Comparison of ENCODE assay signal across 30 cellular contexts in the genomic region with DNA sequence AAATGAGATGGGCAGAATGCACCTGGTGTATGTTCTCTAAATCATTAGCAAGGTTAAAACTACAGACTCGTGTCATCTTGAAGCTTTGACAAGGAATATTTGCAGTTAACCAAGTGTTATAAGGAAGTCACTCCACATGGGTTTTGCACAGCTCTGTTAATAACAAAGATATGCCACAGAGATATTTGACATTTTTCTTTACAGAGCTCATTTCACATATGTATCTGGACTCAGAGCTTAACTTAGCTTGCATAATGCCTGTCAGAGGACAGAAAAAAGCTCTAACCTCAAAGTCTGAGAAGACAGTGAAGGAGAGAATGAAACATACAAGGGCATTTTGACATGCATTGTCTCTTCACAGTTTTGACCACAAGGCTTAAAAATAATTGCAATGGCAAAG.
DNase-seq lines count a peak whose midpoint lies in the region; ATAC-seq, FAIRE-seq and TF ChIP-seq lines count a peak whose summit lies in the region.
"Had no signal": no experiment of that assay in that cellular context is flagged by ENCODE, and none has a peak within 500 bp of the region (broad histone marks: within the 10 kb centered on the region; RNA-seq: fewer than 3 reads in every experiment).

No MANE protein-coding gene starts in this region.

- peaks cover 1% of the 10 kb centered on the region for H3K9me3 Mint-ChIP-seq in astrocyte (ENCODE audit: unreplicated experiment)

- no peak for ATAC-seq in HG03039 (IDR thresholded peaks at IDR 0.05; ENCODE audit: unreplicated experiment)
- ATAC-seq: body of pancreas; GM12878; natural killer cell; right cardiac atrium; stimulated activated memory B cell treated with anti-CD40 and anti-IgM and Interleukin-4, amounts not matched to agents 10 μg/mL and 1 μg/mL and 100 μg/mL, for 72 hours; upper lobe of right lung had no signal

- peak; percentile 7 for DNase-seq in AG09309 (ENCODE audit: low read depth)
- peak; percentile 27 for DNase-seq in HCEC 1CT
- peak; percentile 34 for DNase-seq in astrocyte (ENCODE audit: low read depth)
- peak; percentile 13 for DNase-seq in mesenchymal stem cell
- no peak for DNase-seq in nucleus accumbens (lab: John Stamatoyannopoulos, UW)
- no peak for DNase-seq in right atrium auricular region (ENCODE audit: low spot score)
- no peak for DNase-seq in posterior vena cava (ENCODE audit: low spot score)
- DNase-seq: activated CD4-positive, alpha-beta T cell treated with anti-CD3 and anti-CD28 coated beads for 48 hours; activated CD8-positive, alpha-beta memory T cell treated with anti-CD3 and anti-CD28 coated beads for 24 hours; activated gamma-delta T cell; activated T-cell treated with anti-CD3 and anti-CD28 coated beads, Interleukin-2, amount 50 U/mL, for 1 hour; body of pancreas; C1 segment of cervical spinal cord; DMS79; natural killer cell; NCI-H1092 treated with DMSO at 0.1 percent for 48 hours; NCI-H2029; NCI-H82; right cardiac atrium; stimulated activated CD4-positive, alpha-beta T cell treated with anti-CD3 and anti-CD28 coated beads, Interleukin-4, amount 100 ng/mL, for 4 hours; upper lobe of right lung had no signal

- H4K91ac ChIP-seq in mesenchymal stem cell (ENCODE audit: low read length), result no peak overlapping the region

- no peaks in the 10 kb centered on the region for H3K36me3 Mint-ChIP-seq in astrocyte (ENCODE audit: low read depth, unreplicated experiment)
- H3K36me3 Mint-ChIP-seq: natural killer cell; stimulated activated memory B cell treated with anti-CD40 and anti-IgM and Interleukin-4, amounts not matched to agents 10 μg/mL and 1 μg/mL and 100 μg/mL, for 72 hours had no signal

- H3K27me3 ChIP-seq in astrocyte (ENCODE audit: insufficient read depth, low read length) (no peaks in the 10 kb centered on the region), mesenchymal stem cell (ENCODE audit: control insufficient read depth in 1 of 2, insufficient read depth in 1 of 2, low read length in 2 of 2) (no peaks in the 10 kb centered on the region), right atrium auricular region (no peaks in the 10 kb centered on the region)
- H3K27me3 ChIP-seq: body of pancreas, upper lobe of right lung had no signal

- H3K9me3 ChIP-seq in astrocyte (ENCODE audit: insufficient read depth, low read depth, low read length), result no peaks in the 10 kb centered on the region
- peaks cover 3% of the 10 kb centered on the region for H3K9me3 ChIP-seq in mesenchymal stem cell (ENCODE audit: control insufficient read depth, low read length)
- no peaks in the 10 kb centered on the region for H3K9me3 ChIP-seq in right atrium auricular region
- H3K9me3 ChIP-seq: body of pancreas, upper lobe of right lung had no signal

- no peak overlapping the region for H3K23ac ChIP-seq in mesenchymal stem cell (ENCODE audit: low read length in 2 of 2)

- no peaks in the 10 kb centered on the region for H3K36me3 ChIP-seq in astrocyte (ENCODE audit: insufficient read depth, low read length)
- H3K36me3 ChIP-seq in mesenchymal stem cell (ENCODE audit: control insufficient read depth in 1 of 2, insufficient read depth in 2 of 2, low read depth in 1 of 2, low read length in 2 of 2), result no peaks in the 10 kb centered on the region
- no peaks in the 10 kb centered on the region for H3K36me3 ChIP-seq in right atrium auricular region
- H3K36me3 ChIP-seq: upper lobe of right lung had no signal

- H2AFZ ChIP-seq in astrocyte (ENCODE audit: low read depth, low read length) (no peak overlapping the region), mesenchymal stem cell (ENCODE audit: low read depth, low read length) (no peak overlapping the region)
- H2AFZ ChIP-seq: parathyroid adenoma had no signal

- no peak overlapping the region for H2AK5ac ChIP-seq in mesenchymal stem cell (ENCODE audit: low read length, severe bottlenecking)

- H3K18ac ChIP-seq in mesenchymal stem cell (ENCODE audit: low read depth in 1 of 2, low read length in 2 of 2), result no peak overlapping the region

- H2BK5ac ChIP-seq in mesenchymal stem cell (ENCODE audit: low read depth, low read length, poor library complexity, severe bottlenecking), result no peak overlapping the region

- FAIRE-seq in astrocyte (lab: Jason Lieb, UNC), result no peak
- FAIRE-seq: endothelial cell of umbilical vein, GM12878, keratinocyte had no signal

- H3K14ac ChIP-seq in mesenchymal stem cell (ENCODE audit: low read length in 2 of 2), result no peak overlapping the region

- H2BK12ac ChIP-seq in mesenchymal stem cell (ENCODE audit: low read length in 2 of 2), result no peak overlapping the region

- H3K4ac ChIP-seq in mesenchymal stem cell (ENCODE audit: low read depth in 1 of 2, low read length in 2 of 2), result no peak overlapping the region

- no peaks in the 10 kb centered on the region for H3K79me1 ChIP-seq in mesenchymal stem cell (replicated peaks; ENCODE audit: low read length, poor library complexity, severe bottlenecking)

- intact Hi-C loops in posterior vena cava (cut with DNase I), result no loop called here

- H2BK15ac ChIP-seq in mesenchymal stem cell (ENCODE audit: low read depth, poor library complexity, severe bottlenecking), result no peak overlapping the region

- H3K9ac ChIP-seq in astrocyte (ENCODE audit: low read length), result no peak overlapping the region
- H3K9ac ChIP-seq in mesenchymal stem cell (ENCODE audit: low read length), result no peak overlapping the region
- H3K9ac ChIP-seq: parathyroid adenoma had no signal

- H3K4me2 ChIP-seq in astrocyte (ENCODE audit: low read length) (no peak overlapping the region), mesenchymal stem cell (ENCODE audit: low read length, poor library complexity, severe bottlenecking) (no peak overlapping the region)

- H4K20me1 ChIP-seq in astrocyte (ENCODE audit: insufficient read depth, low read length), result no peaks in the 10 kb centered on the region

- H3K4me1 Mint-ChIP-seq in astrocyte (ENCODE audit: low read depth, unreplicated experiment), result peaks cover 7% of the 10 kb centered on the region
- H3K4me1 Mint-ChIP-seq: natural killer cell; stimulated activated memory B cell treated with anti-CD40 and anti-IgM and Interleukin-4, amounts not matched to agents 10 μg/mL and 1 μg/mL and 100 μg/mL, for 72 hours had no signal

- no peak overlapping the region for H4K8ac ChIP-seq in mesenchymal stem cell (ENCODE audit: low read length)

- H3K4me3 ChIP-seq in AG09309 (ENCODE audit: control insufficient read depth, low read depth, low read length) (no peak overlapping the region), astrocyte (ENCODE audit: insufficient read depth, low read depth, low read length) (no peak overlapping the region), mesenchymal stem cell (ENCODE audit: insufficient read depth in 1 of 2, low read depth in 1 of 2, low read length in 2 of 2) (no peak overlapping the region), right atrium auricular region (no peak overlapping the region)
- H3K4me3 ChIP-seq: body of pancreas, GM12878, SK-N-MC, upper lobe of right lung had no signal

- H2BK120ac ChIP-seq in mesenchymal stem cell (ENCODE audit: low read depth, low read length), result no peak overlapping the region

- H3K4me1 ChIP-seq in astrocyte (ENCODE audit: insufficient read depth, low read length) (no peaks in the 10 kb centered on the region), mesenchymal stem cell (ENCODE audit: control insufficient read depth, insufficient read depth, low read depth, low read length) (no peaks in the 10 kb centered on the region), right atrium auricular region (no peaks in the 10 kb centered on the region)
- H3K4me1 ChIP-seq: parathyroid adenoma, upper lobe of right lung had no signal

- no peaks in the 10 kb centered on the region for H3K79me2 ChIP-seq in astrocyte (ENCODE audit: insufficient read depth, low read length)
- H3K79me2 ChIP-seq: parathyroid adenoma had no signal

- no CpG with 5 or more reads among the region's 1 CpG for WGBS in mesenchymal stem cell

- H3K4me3 Mint-ChIP-seq in astrocyte (ENCODE audit: unreplicated experiment), result no peak overlapping the region
- H3K4me3 Mint-ChIP-seq: natural killer cell; stimulated activated memory B cell treated with anti-CD40 and anti-IgM and Interleukin-4, amounts not matched to agents 10 μg/mL and 1 μg/mL and 100 μg/mL, for 72 hours; T-helper 2 cell treated with Interferon-gamma antibody and Interleukin-4, amounts not matched to agents 5 μg/mL and 100 μg/mL, for 36 hours had no signal

- no peak overlapping the region for H3K27ac ChIP-seq in astrocyte (ENCODE audit: low read depth, low read length)
- peak overlapping the region; percentile 77 for H3K27ac ChIP-seq in mesenchymal stem cell (ENCODE audit: low read length, poor library complexity, severe bottlenecking)
- H3K27ac ChIP-seq in right atrium auricular region, result no peak overlapping the region
- H3K27ac ChIP-seq: body of pancreas, parathyroid adenoma, SK-N-MC, upper lobe of right lung, VCaP had no signal

- no peaks in the 10 kb centered on the region for H3K27me3 Mint-ChIP-seq in astrocyte (ENCODE audit: low read depth, unreplicated experiment)
- H3K27me3 Mint-ChIP-seq: stimulated activated memory B cell treated with anti-CD40 and anti-IgM and Interleukin-4, amounts not matched to agents 10 μg/mL and 1 μg/mL and 100 μg/mL, for 72 hours had no signal

- no peak overlapping the region for H3K27ac Mint-ChIP-seq in astrocyte (ENCODE audit: unreplicated experiment)
- H3K27ac Mint-ChIP-seq: natural killer cell; stimulated activated memory B cell treated with anti-CD40 and anti-IgM and Interleukin-4, amounts not matched to agents 10 μg/mL and 1 μg/mL and 100 μg/mL, for 72 hours; T-helper 2 cell treated with Interferon-gamma antibody and Interleukin-4, amounts not matched to agents 5 μg/mL and 100 μg/mL, for 36 hours had no signal

- no peak for TF ChIP-seq CTCF in AG09309 (IDR thresholded peaks at IDR 0.05; ENCODE audit: control insufficient read depth, insufficient read depth, low read depth, low read length, missing control alignments)
- no peak for TF ChIP-seq CTCF in astrocyte (IDR thresholded peaks at IDR 0.05; ENCODE audit: insufficient read depth, low read depth, low read length)
- TF ChIP-seq CTCF in right atrium auricular region (IDR thresholded peaks at IDR 0.05), result no peak

Comparison
In these comparisons a context has a peak if more than half of its experiments do, and no peak if none do; other contexts are left out.
1. DNase-seq: peak in AG09309 (single experiment), HCEC 1CT (single experiment), astrocyte (single experiment) and mesenchymal stem cell (single experiment); none in nucleus accumbens (0 of 56), right atrium auricular region (single experiment) and posterior vena cava (single experiment).